ENCODE assay signal across 20 cellular contexts in genomic region chr3:50257990-50258389, GRCh38. TPM values are rescaled to one million over a fixed set of nuclear protein-coding genes. Genes with fewer than 3 reads are reported as not detected.
DNase-seq lines count a peak whose midpoint lies in the region; ATAC-seq and TF ChIP-seq lines count a peak whose summit lies in the region.
"Had no signal": no experiment of that assay in that cellular context is flagged by ENCODE, and none has a peak within 500 bp of the region (broad histone marks: within the 10 kb centered on the region; RNA-seq: fewer than 3 reads in every experiment).

No MANE protein-coding gene starts in this region.

- H3K9me3 ChIP-seq in right atrium auricular region (no peaks in the 10 kb centered on the region), osteoblast (ENCODE audit: low read depth, low read length) (no peaks in the 10 kb centered on the region), uterus (no peaks in the 10 kb centered on the region)
- H3K9me3 ChIP-seq: testis had no signal

- DNase-seq in right atrium auricular region (ENCODE audit: low spot score) (no peak), Right ventricle myocardium inferior (ENCODE audit: missing footprints) (no peak), endothelial cell (ENCODE audit: low spot score) (no peak), osteoblast (ENCODE audit: insufficient read length, low spot score, missing footprints) (peak; percentile 61), uterus (no peak), activated gamma-delta T cell treated with Interleukin-2 at 50 U/mL for 16 hours (no peak)
- no peak for DNase-seq in T-helper 2 cell treated with Interferon-gamma antibody and Interleukin-4, amounts not matched to agents 5 μg/mL and 100 μg/mL, for 36 hours (ENCODE audit: low spot score)
- DNase-seq: activated CD4-positive, alpha-beta memory T cell treated with anti-CD3 and anti-CD28 coated beads, Interleukin-2, amount 10 ng/mL, durations not matched to agents 7 days and 5 days; activated effector memory CD4-positive, alpha-beta T cell treated with anti-CD3 and anti-CD28 coated beads, Interleukin-2, amount 50 U/mL, for 16 hours; brain microvascular endothelial cell; DMS153; H9; hippocampal formation; NCI-H2029 treated with DMSO at 0.1 percent for 48 hours; NK-92 treated with Interleukin-12 subunit alpha and Interleukin-12 subunit beta, amount 100 ng/mL, for 24 hours; SIG-M5; stimulated activated CD4-positive, alpha-beta T cell treated with anti-CD3 and anti-CD28 coated beads, Interleukin-12 subunit alpha, Interleukin-12 subunit beta, amount 100 ng/mL, for 4 hours; testis had no signal

- H3K27me3 Mint-ChIP-seq in endothelial cell (ENCODE audit: unreplicated experiment): peaks cover 23% of the 10 kb centered on the region
- H3K27me3 Mint-ChIP-seq in T-helper 2 cell treated with Interferon-gamma antibody and Interleukin-4, amounts not matched to agents 5 μg/mL and 100 μg/mL, for 36 hours (ENCODE audit: low read depth): no peaks in the 10 kb centered on the region
- H3K27me3 Mint-ChIP-seq: activated CD4-positive, alpha-beta memory T cell treated with anti-CD3 and anti-CD28 coated beads, Interleukin-2, amount 10 ng/mL, durations not matched to agents 7 days and 5 days had no signal

- ATAC-seq in Right ventricle myocardium inferior (no peak), GM19035 (IDR thresholded peaks at IDR 0.05; ENCODE audit: unreplicated experiment) (no peak)

- H3K4me1 Mint-ChIP-seq in endothelial cell (ENCODE audit: unreplicated experiment): peaks cover 29% of the 10 kb centered on the region
- H3K4me1 Mint-ChIP-seq in T-helper 2 cell treated with Interferon-gamma antibody and Interleukin-4, amounts not matched to agents 5 μg/mL and 100 μg/mL, for 36 hours (ENCODE audit: low read depth): peaks cover 6% of the 10 kb centered on the region

- H3K27ac Mint-ChIP-seq in endothelial cell (ENCODE audit: unreplicated experiment): peak overlapping the region; percentile 94
- no peak overlapping the region for H3K27ac Mint-ChIP-seq in T-helper 2 cell treated with Interferon-gamma antibody and Interleukin-4, amounts not matched to agents 5 μg/mL and 100 μg/mL, for 36 hours

- H3K27ac ChIP-seq in right atrium auricular region (peak overlapping the region; percentile 95 to 99), osteoblast (ENCODE audit: low read depth, low read length) (no peak overlapping the region), uterus (peak overlapping the region; percentile 97 to 99)
- H3K27ac ChIP-seq: brain microvascular endothelial cell had no signal

- intact Hi-C loops in Right ventricle myocardium inferior (cut with DNase I): no loop called here
- intact Hi-C loops in uterus (cut with DNase I; ENCODE audit: low total_unique reads): no loop called here

- peaks cover 37% of the 10 kb centered on the region for H4K20me1 ChIP-seq in osteoblast (ENCODE audit: insufficient read depth, low read length)

- no peak overlapping the region for H3K4me2 ChIP-seq in osteoblast (ENCODE audit: insufficient read depth, low read length)

- TF ChIP-seq POLR2A in uterus (IDR thresholded peaks at IDR 0.05): no peak

- H3K36me3 Mint-ChIP-seq in endothelial cell (ENCODE audit: low read depth, unreplicated experiment): peaks cover 20% of the 10 kb centered on the region
- peaks cover 41% of the 10 kb centered on the region for H3K36me3 Mint-ChIP-seq in T-helper 2 cell treated with Interferon-gamma antibody and Interleukin-4, amounts not matched to agents 5 μg/mL and 100 μg/mL, for 36 hours (ENCODE audit: low read depth)

- H3K4me3 ChIP-seq in right atrium auricular region (no peak overlapping the region), osteoblast (ENCODE audit: insufficient read depth, low read length) (no peak overlapping the region), uterus (no peak overlapping the region)
- H3K4me3 ChIP-seq: testis had no signal

- TF ChIP-seq CTCF in right atrium auricular region (IDR thresholded peaks at IDR 0.05) (no peak), endothelial cell (IDR thresholded peaks at IDR 0.05; ENCODE audit: unreplicated experiment) (no peak), osteoblast (IDR thresholded peaks at IDR 0.05; ENCODE audit: extremely low read depth, low read depth, low read length) (no peak), uterus (IDR thresholded peaks at IDR 0.05) (no peak)

- no peak overlapping the region for H2AFZ ChIP-seq in osteoblast (ENCODE audit: low read length)

- no peaks in the 10 kb centered on the region for H3K27me3 ChIP-seq in right atrium auricular region
- no peaks in the 10 kb centered on the region for H3K27me3 ChIP-seq in osteoblast (ENCODE audit: insufficient read depth, low read length)
- H3K27me3 ChIP-seq in uterus: no peaks in the 10 kb centered on the region
- H3K27me3 ChIP-seq: brain microvascular endothelial cell, testis had no signal

- peaks cover 0 to 69% of the 10 kb centered on the region in 2 donors for H3K4me1 ChIP-seq in right atrium auricular region
- peaks cover 19% of the 10 kb centered on the region for H3K4me1 ChIP-seq in osteoblast (ENCODE audit: insufficient read depth, low read length)
- H3K4me1 ChIP-seq in uterus: peaks cover 0 to 16% of the 10 kb centered on the region in 2 donors

- no peaks in the 10 kb centered on the region for H3K9me3 Mint-ChIP-seq in endothelial cell (ENCODE audit: unreplicated experiment)
- no peaks in the 10 kb centered on the region for H3K9me3 Mint-ChIP-seq in T-helper 2 cell treated with Interferon-gamma antibody and Interleukin-4, amounts not matched to agents 5 μg/mL and 100 μg/mL, for 36 hours
- H3K9me3 Mint-ChIP-seq: activated CD4-positive, alpha-beta memory T cell treated with anti-CD3 and anti-CD28 coated beads, Interleukin-2, amount 10 ng/mL, durations not matched to agents 7 days and 5 days; H9 had no signal

- H3K36me3 ChIP-seq in right atrium auricular region (peaks cover 49% of the 10 kb centered on the region), osteoblast (ENCODE audit: insufficient read depth, low read length) (peaks cover 54% of the 10 kb centered on the region), uterus (no peaks in the 10 kb centered on the region)

- no peak overlapping the region for H3K4me3 Mint-ChIP-seq in endothelial cell (ENCODE audit: unreplicated experiment)
- H3K4me3 Mint-ChIP-seq in T-helper 2 cell treated with Interferon-gamma antibody and Interleukin-4, amounts not matched to agents 5 μg/mL and 100 μg/mL, for 36 hours: no peak overlapping the region
- H3K4me3 Mint-ChIP-seq: activated CD4-positive, alpha-beta memory T cell treated with anti-CD3 and anti-CD28 coated beads, Interleukin-2, amount 10 ng/mL, durations not matched to agents 7 days and 5 days; H9 had no signal

- peaks cover 47% of the 10 kb centered on the region for H3K79me2 ChIP-seq in osteoblast (ENCODE audit: insufficient read depth, low read length)

RNA-seq across cellular contexts. Expression of gene SEMA3B, which starts 11.0 kb away (rescaled TPM):
- 10 to 100 TPM; 15.4 to 20.0 TPM for total RNA-seq in right atrium auricular region
- 19.8 TPM for total RNA-seq in Right ventricle myocardium inferior
- total RNA-seq in endothelial cell (ENCODE audit: unreplicated experiment): 1.7 TPM
- total RNA-seq in osteoblast: 5.9 and 10.1 TPM in 2 replicates
- total RNA-seq in uterus: 100 to 1,000 TPM in 1 of 4 donors, 10 to 100 TPM in 3; 24.1 to 113 (median 77.2) TPM

RNA-seq across cellular contexts. Expression of gene LSMEM2, which starts 20.9 kb away (rescaled TPM):
- 10 to 100 TPM in 1 of 2 donors, 1 to 10 TPM in 1; 9.0 to 10.6 TPM for total RNA-seq in right atrium auricular region
- total RNA-seq in Right ventricle myocardium inferior: 29.8 TPM
- total RNA-seq in endothelial cell (ENCODE audit: unreplicated experiment): 0.18 TPM
- not detected in 2 replicates for total RNA-seq in osteoblast
- total RNA-seq in uterus: 1 to 10 TPM in 1 of 4 donors, under 1 TPM in 1, not detected in 2; 0.90 to 1.5 TPM
- total RNA-seq: activated CD4-positive, alpha-beta memory T cell treated with anti-CD3 and anti-CD28 coated beads, Interleukin-2, amount 10 ng/mL, durations not matched to agents 7 days and 5 days; lung microvascular endothelial cell had no signal

RNA-seq across cellular contexts. Expression of gene GNAI2, which starts 22.0 kb away (rescaled TPM):
- total RNA-seq in right atrium auricular region (100 to 1,000 TPM in 1 of 2 donors, 10 to 100 TPM in 1; 72.1 to 127 TPM), Right ventricle myocardium inferior (153 TPM), endothelial cell (ENCODE audit: unreplicated experiment) (771 TPM), osteoblast (223 and 248 TPM in 2 replicates), uterus (100 to 1,000 TPM; 123 to 325 (median 173) TPM)

RNA-seq across cellular contexts. Expression of gene IFRD2, which starts 34.2 kb away (rescaled TPM):
- total RNA-seq in right atrium auricular region (10 to 100 TPM; 51.0 to 58.5 TPM), Right ventricle myocardium inferior (69.4 TPM), endothelial cell (ENCODE audit: unreplicated experiment) (43.2 TPM), osteoblast (60.4 and 65.1 TPM in 2 replicates), uterus (10 to 100 TPM; 14.1 to 81.5 (median 25.1) TPM)

RNA-seq across cellular contexts. Expression of gene HYAL3, which starts 41.2 kb away (rescaled TPM):
- total RNA-seq in right atrium auricular region (1 to 10 TPM in 1 of 2 donors, under 1 TPM in 1; 0.74 to 3.5 TPM), Right ventricle myocardium inferior (1.4 TPM), endothelial cell (ENCODE audit: unreplicated experiment) (12.7 TPM), osteoblast (1.8 and 4.1 TPM in 2 replicates), uterus (1 to 10 TPM in 3 of 4 donors, not detected in 1; 1.9 to 3.9 (median 3.3) TPM)
